ENCODE assay signal across 1 cellular context in the genomic region with DNA sequence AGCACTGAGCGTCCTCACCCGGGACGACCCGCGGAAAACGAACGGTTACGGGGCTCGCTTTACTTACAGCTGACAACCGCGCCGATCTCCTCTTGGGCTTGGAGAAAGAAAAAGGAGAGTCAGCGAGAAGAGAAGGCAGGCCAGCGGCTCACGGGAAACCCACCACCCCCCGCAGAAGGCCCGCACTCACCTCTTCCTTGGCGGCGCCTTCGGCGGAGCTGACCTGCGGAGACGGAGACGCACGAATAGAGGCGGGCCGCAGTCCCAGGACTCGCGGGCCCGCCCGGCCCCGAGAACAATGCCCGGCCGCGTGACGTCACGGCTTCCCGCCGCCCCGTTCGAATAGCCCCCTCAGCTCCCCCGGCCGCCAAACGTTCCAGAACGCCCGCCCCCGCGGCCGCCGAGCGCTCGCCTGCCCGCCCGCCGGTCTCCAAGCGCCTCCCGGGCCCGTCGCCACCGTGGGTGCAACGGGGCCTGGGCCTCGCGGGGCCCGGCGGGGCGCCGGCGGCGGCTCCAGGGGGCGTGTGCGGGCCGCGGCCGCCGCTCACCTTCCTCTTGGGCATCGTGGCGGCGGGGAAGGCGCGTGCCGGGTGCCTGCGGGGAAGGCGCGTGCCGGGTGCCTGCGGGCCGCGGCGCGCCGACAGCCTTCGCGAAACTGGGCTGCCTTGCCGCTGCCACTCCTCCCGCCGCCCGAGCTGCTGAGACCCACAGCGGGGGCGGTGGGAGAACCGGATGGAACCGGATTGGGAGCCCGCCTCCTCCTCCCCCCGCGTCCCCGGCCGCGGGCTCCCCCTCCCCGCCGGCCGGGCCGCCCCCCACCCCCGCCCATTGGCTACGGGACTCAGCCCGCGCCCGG.
TF ChIP-seq lines count a peak whose summit lies in the region.

A gene with protein sequence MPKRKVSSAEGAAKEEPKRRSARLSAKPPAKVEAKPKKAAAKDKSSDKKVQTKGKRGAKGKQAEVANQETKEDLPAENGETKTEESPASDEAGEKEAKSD (minus strand): TSS at position 734 of the 856 bp plus-strand sequence. CDS start 171 bp downstream, at position 563.

TF ChIP-seq in K562, 482 proteins besides CTCF, POLR2A, EP300 and RAD21 (continued from another document and continues in another):
- TF ChIP-seq, protein P1, sequence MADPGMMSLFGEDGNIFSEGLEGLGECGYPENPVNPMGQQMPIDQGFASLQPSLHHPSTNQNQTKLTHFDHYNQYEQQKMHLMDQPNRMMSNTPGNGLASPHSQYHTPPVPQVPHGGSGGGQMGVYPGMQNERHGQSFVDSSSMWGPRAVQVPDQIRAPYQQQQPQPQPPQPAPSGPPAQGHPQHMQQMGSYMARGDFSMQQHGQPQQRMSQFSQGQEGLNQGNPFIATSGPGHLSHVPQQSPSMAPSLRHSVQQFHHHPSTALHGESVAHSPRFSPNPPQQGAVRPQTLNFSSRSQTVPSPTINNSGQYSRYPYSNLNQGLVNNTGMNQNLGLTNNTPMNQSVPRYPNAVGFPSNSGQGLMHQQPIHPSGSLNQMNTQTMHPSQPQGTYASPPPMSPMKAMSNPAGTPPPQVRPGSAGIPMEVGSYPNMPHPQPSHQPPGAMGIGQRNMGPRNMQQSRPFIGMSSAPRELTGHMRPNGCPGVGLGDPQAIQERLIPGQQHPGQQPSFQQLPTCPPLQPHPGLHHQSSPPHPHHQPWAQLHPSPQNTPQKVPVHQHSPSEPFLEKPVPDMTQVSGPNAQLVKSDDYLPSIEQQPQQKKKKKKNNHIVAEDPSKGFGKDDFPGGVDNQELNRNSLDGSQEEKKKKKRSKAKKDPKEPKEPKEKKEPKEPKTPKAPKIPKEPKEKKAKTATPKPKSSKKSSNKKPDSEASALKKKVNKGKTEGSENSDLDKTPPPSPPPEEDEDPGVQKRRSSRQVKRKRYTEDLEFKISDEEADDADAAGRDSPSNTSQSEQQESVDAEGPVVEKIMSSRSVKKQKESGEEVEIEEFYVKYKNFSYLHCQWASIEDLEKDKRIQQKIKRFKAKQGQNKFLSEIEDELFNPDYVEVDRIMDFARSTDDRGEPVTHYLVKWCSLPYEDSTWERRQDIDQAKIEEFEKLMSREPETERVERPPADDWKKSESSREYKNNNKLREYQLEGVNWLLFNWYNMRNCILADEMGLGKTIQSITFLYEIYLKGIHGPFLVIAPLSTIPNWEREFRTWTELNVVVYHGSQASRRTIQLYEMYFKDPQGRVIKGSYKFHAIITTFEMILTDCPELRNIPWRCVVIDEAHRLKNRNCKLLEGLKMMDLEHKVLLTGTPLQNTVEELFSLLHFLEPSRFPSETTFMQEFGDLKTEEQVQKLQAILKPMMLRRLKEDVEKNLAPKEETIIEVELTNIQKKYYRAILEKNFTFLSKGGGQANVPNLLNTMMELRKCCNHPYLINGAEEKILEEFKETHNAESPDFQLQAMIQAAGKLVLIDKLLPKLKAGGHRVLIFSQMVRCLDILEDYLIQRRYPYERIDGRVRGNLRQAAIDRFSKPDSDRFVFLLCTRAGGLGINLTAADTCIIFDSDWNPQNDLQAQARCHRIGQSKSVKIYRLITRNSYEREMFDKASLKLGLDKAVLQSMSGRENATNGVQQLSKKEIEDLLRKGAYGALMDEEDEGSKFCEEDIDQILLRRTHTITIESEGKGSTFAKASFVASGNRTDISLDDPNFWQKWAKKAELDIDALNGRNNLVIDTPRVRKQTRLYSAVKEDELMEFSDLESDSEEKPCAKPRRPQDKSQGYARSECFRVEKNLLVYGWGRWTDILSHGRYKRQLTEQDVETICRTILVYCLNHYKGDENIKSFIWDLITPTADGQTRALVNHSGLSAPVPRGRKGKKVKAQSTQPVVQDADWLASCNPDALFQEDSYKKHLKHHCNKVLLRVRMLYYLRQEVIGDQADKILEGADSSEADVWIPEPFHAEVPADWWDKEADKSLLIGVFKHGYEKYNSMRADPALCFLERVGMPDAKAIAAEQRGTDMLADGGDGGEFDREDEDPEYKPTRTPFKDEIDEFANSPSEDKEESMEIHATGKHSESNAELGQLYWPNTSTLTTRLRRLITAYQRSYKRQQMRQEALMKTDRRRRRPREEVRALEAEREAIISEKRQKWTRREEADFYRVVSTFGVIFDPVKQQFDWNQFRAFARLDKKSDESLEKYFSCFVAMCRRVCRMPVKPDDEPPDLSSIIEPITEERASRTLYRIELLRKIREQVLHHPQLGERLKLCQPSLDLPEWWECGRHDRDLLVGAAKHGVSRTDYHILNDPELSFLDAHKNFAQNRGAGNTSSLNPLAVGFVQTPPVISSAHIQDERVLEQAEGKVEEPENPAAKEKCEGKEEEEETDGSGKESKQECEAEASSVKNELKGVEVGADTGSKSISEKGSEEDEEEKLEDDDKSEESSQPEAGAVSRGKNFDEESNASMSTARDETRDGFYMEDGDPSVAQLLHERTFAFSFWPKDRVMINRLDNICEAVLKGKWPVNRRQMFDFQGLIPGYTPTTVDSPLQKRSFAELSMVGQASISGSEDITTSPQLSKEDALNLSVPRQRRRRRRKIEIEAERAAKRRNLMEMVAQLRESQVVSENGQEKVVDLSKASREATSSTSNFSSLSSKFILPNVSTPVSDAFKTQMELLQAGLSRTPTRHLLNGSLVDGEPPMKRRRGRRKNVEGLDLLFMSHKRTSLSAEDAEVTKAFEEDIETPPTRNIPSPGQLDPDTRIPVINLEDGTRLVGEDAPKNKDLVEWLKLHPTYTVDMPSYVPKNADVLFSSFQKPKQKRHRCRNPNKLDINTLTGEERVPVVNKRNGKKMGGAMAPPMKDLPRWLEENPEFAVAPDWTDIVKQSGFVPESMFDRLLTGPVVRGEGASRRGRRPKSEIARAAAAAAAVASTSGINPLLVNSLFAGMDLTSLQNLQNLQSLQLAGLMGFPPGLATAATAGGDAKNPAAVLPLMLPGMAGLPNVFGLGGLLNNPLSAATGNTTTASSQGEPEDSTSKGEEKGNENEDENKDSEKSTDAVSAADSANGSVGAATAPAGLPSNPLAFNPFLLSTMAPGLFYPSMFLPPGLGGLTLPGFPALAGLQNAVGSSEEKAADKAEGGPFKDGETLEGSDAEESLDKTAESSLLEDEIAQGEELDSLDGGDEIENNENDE (IDR thresholded peaks at IDR 0.05; ENCODE audit: low read depth, low read length) = no peak
- TF ChIP-seq MCM7 (IDR thresholded peaks at IDR 0.05) (no peak), ZSCAN32 (CRISPR knock-in tag; IDR thresholded peaks at IDR 0.05) (no peak), CSDE1 (IDR thresholded peaks at IDR 0.05) (no peak), JUN (IDR thresholded peaks at IDR 0.05; ENCODE audit: borderline replicate concordance, low read depth, low read length) (no peak), JUN (CRISPR knock-in tag; IDR thresholded peaks at IDR 0.05; ENCODE audit: borderline replicate concordance) (no peak), RBM14 (IDR thresholded peaks at IDR 0.05; ENCODE audit: borderline replicate concordance, insufficient read depth, low read depth, low read length) (no peak), SRSF3 (IDR thresholded peaks at IDR 0.05; ENCODE audit: insufficient read depth, low read length) (no peak), SMC3 (conservative IDR thresholded peaks at IDR 0.05; ENCODE audit: insufficient read depth, low read depth, low read length) (no peak), TCF7 (IDR thresholded peaks at IDR 0.05; ENCODE audit: borderline replicate concordance) (no peak), EZH2 (IDR thresholded peaks at IDR 0.05; ENCODE audit: borderline replicate concordance, low read depth, low read length) (no peak), MEIS2 (IDR thresholded peaks at IDR 0.05; ENCODE audit: partially characterized antibody) (no peak), ZNF79 (CRISPR knock-in tag; IDR thresholded peaks at IDR 0.05; ENCODE audit: low read depth) (no peak), SMAD4 (CRISPR knock-in tag; conservative IDR thresholded peaks at IDR 0.05) (peak; percentile 92), XRCC5 (IDR thresholded peaks at IDR 0.05; ENCODE audit: low read depth, low read length) (no peak), HNRNPH1 (optimal IDR thresholded peaks at IDR 0.05; ENCODE audit: low read depth, low read length) (no peak), MAFK (IDR thresholded peaks at IDR 0.05; ENCODE audit: low read length) (no peak), CHD4 (IDR thresholded peaks at IDR 0.05; ENCODE audit: insufficient read depth, insufficient replicate concordance, low read depth, low read length, poor library complexity, severe bottlenecking) (no peak), E2F3 (CRISPR knock-in tag; IDR thresholded peaks at IDR 0.05) (peak; percentile 63; the same call in 1 of the 2 replicates)
- TF ChIP-seq, protein P2, sequence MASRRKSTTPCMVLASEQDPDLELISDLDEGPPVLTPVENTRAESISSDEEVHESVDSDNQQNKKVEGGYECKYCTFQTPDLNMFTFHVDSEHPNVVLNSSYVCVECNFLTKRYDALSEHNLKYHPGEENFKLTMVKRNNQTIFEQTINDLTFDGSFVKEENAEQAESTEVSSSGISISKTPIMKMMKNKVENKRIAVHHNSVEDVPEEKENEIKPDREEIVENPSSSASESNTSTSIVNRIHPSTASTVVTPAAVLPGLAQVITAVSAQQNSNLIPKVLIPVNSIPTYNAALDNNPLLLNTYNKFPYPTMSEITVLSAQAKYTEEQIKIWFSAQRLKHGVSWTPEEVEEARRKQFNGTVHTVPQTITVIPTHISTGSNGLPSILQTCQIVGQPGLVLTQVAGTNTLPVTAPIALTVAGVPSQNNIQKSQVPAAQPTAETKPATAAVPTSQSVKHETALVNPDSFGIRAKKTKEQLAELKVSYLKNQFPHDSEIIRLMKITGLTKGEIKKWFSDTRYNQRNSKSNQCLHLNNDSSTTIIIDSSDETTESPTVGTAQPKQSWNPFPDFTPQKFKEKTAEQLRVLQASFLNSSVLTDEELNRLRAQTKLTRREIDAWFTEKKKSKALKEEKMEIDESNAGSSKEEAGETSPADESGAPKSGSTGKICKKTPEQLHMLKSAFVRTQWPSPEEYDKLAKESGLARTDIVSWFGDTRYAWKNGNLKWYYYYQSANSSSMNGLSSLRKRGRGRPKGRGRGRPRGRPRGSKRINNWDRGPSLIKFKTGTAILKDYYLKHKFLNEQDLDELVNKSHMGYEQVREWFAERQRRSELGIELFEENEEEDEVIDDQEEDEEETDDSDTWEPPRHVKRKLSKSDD (conservative IDR thresholded peaks at IDR 0.05; ENCODE audit: low read length) = no peak
- TF ChIP-seq, protein P3, sequence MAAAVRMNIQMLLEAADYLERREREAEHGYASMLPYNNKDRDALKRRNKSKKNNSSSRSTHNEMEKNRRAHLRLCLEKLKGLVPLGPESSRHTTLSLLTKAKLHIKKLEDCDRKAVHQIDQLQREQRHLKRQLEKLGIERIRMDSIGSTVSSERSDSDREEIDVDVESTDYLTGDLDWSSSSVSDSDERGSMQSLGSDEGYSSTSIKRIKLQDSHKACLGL (CRISPR knock-in tag; IDR thresholded peaks at IDR 0.05; ENCODE audit: borderline replicate concordance, poor library complexity, severe bottlenecking) = peak; percentile 82
- TF ChIP-seq, protein P4, sequence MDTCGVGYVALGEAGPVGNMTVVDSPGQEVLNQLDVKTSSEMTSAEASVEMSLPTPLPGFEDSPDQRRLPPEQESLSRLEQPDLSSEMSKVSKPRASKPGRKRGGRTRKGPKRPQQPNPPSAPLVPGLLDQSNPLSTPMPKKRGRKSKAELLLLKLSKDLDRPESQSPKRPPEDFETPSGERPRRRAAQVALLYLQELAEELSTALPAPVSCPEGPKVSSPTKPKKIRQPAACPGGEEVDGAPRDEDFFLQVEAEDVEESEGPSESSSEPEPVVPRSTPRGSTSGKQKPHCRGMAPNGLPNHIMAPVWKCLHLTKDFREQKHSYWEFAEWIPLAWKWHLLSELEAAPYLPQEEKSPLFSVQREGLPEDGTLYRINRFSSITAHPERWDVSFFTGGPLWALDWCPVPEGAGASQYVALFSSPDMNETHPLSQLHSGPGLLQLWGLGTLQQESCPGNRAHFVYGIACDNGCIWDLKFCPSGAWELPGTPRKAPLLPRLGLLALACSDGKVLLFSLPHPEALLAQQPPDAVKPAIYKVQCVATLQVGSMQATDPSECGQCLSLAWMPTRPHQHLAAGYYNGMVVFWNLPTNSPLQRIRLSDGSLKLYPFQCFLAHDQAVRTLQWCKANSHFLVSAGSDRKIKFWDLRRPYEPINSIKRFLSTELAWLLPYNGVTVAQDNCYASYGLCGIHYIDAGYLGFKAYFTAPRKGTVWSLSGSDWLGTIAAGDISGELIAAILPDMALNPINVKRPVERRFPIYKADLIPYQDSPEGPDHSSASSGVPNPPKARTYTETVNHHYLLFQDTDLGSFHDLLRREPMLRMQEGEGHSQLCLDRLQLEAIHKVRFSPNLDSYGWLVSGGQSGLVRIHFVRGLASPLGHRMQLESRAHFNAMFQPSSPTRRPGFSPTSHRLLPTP (IDR thresholded peaks at IDR 0.05; ENCODE audit: borderline replicate concordance, extremely low read depth, insufficient read length) = no peak
- TF ChIP-seq, protein P5, sequence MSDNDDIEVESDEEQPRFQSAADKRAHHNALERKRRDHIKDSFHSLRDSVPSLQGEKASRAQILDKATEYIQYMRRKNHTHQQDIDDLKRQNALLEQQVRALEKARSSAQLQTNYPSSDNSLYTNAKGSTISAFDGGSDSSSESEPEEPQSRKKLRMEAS (CRISPR knock-in tag; IDR thresholded peaks at IDR 0.05) = peak; percentile 74
- TF ChIP-seq, protein P6, sequence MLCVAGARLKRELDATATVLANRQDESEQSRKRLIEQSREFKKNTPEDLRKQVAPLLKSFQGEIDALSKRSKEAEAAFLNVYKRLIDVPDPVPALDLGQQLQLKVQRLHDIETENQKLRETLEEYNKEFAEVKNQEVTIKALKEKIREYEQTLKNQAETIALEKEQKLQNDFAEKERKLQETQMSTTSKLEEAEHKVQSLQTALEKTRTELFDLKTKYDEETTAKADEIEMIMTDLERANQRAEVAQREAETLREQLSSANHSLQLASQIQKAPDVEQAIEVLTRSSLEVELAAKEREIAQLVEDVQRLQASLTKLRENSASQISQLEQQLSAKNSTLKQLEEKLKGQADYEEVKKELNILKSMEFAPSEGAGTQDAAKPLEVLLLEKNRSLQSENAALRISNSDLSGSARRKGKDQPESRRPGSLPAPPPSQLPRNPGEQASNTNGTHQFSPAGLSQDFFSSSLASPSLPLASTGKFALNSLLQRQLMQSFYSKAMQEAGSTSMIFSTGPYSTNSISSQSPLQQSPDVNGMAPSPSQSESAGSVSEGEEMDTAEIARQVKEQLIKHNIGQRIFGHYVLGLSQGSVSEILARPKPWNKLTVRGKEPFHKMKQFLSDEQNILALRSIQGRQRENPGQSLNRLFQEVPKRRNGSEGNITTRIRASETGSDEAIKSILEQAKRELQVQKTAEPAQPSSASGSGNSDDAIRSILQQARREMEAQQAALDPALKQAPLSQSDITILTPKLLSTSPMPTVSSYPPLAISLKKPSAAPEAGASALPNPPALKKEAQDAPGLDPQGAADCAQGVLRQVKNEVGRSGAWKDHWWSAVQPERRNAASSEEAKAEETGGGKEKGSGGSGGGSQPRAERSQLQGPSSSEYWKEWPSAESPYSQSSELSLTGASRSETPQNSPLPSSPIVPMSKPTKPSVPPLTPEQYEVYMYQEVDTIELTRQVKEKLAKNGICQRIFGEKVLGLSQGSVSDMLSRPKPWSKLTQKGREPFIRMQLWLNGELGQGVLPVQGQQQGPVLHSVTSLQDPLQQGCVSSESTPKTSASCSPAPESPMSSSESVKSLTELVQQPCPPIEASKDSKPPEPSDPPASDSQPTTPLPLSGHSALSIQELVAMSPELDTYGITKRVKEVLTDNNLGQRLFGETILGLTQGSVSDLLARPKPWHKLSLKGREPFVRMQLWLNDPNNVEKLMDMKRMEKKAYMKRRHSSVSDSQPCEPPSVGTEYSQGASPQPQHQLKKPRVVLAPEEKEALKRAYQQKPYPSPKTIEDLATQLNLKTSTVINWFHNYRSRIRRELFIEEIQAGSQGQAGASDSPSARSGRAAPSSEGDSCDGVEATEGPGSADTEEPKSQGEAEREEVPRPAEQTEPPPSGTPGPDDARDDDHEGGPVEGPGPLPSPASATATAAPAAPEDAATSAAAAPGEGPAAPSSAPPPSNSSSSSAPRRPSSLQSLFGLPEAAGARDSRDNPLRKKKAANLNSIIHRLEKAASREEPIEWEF (CRISPR knock-in tag; IDR thresholded peaks at IDR 0.05) = no peak
